Comparison of ENCODE assay signal across 15 cellular contexts in genomic region chr12:99387661-99388060, GRCh38.
"Had no signal": no experiment of that assay in that cellular context is flagged by ENCODE, and none has a peak within 500 bp of the region (broad histone marks: within the 10 kb centered on the region; RNA-seq: fewer than 3 reads in every experiment).

No MANE protein-coding gene starts in this region.

- H3K27me3 ChIP-seq: dorsolateral prefrontal cortex, heart left ventricle, neutrophil, tibial nerve, upper lobe of right lung, vagina had no signal

- H3K36me3 ChIP-seq: heart left ventricle, neutrophil, tibial nerve, upper lobe of right lung, vagina had no signal

- H3K27ac Mint-ChIP-seq: naive thymus-derived CD4-positive, alpha-beta T cell; stimulated activated memory B cell treated with anti-CD40 and anti-IgM and Interleukin-4, amounts not matched to agents 10 μg/mL and 1 μg/mL and 100 μg/mL, for 72 hours; stimulated activated naive CD8-positive, alpha-beta T cell treated with anti-CD3 and anti-CD28 coated beads, Interleukin-15, Interleukin-2, amounts not matched to agents 100 ng/mL and 50 ng/mL, for 24 hours had no signal

- H3K4me3 ChIP-seq: dorsolateral prefrontal cortex, heart left ventricle, psoas muscle, tibial nerve, upper lobe of right lung, vagina had no signal

- H3K27me3 Mint-ChIP-seq: naive thymus-derived CD4-positive, alpha-beta T cell; stimulated activated memory B cell treated with anti-CD40 and anti-IgM and Interleukin-4, amounts not matched to agents 10 μg/mL and 1 μg/mL and 100 μg/mL, for 72 hours; stimulated activated naive CD8-positive, alpha-beta T cell treated with anti-CD3 and anti-CD28 coated beads, Interleukin-15, Interleukin-2, amounts not matched to agents 100 ng/mL and 50 ng/mL, for 24 hours had no signal

- H3K36me3 Mint-ChIP-seq: naive thymus-derived CD4-positive, alpha-beta T cell; stimulated activated memory B cell treated with anti-CD40 and anti-IgM and Interleukin-4, amounts not matched to agents 10 μg/mL and 1 μg/mL and 100 μg/mL, for 72 hours had no signal

- H3K4me1 ChIP-seq: heart left ventricle, psoas muscle, tibial nerve, upper lobe of right lung, vagina had no signal

- H3K4me3 Mint-ChIP-seq: naive thymus-derived CD4-positive, alpha-beta T cell; stimulated activated memory B cell treated with anti-CD40 and anti-IgM and Interleukin-4, amounts not matched to agents 10 μg/mL and 1 μg/mL and 100 μg/mL, for 72 hours; stimulated activated naive CD8-positive, alpha-beta T cell treated with anti-CD3 and anti-CD28 coated beads, Interleukin-15, Interleukin-2, amounts not matched to agents 100 ng/mL and 50 ng/mL, for 24 hours had no signal

- DNase-seq: cortex of kidney; dorsolateral prefrontal cortex; effector CD8-positive, alpha-beta T cell; heart left ventricle; kidney glomerular epithelial cell; naive thymus-derived CD4-positive, alpha-beta T cell; psoas muscle; small intestine; stimulated activated CD4-positive, alpha-beta T cell treated with anti-CD3 and anti-CD28 coated beads, Interleukin-4, amount 100 ng/mL, for 24 hours; upper lobe of right lung had no signal

- H3K9me3 ChIP-seq: heart left ventricle, neutrophil, psoas muscle, tibial nerve, upper lobe of right lung, vagina had no signal

- H3K4me1 Mint-ChIP-seq: naive thymus-derived CD4-positive, alpha-beta T cell; stimulated activated memory B cell treated with anti-CD40 and anti-IgM and Interleukin-4, amounts not matched to agents 10 μg/mL and 1 μg/mL and 100 μg/mL, for 72 hours had no signal

- H3K27ac ChIP-seq: heart left ventricle, neutrophil, psoas muscle, tibial nerve, upper lobe of right lung, vagina had no signal

- ATAC-seq: heart left ventricle; naive thymus-derived CD4-positive, alpha-beta T cell; psoas muscle; stimulated activated memory B cell treated with anti-CD40 and anti-IgM and Interleukin-4, amounts not matched to agents 10 μg/mL and 1 μg/mL and 100 μg/mL, for 72 hours; upper lobe of right lung had no signal
